ENCODE assay signal across 16 cellular contexts in genomic region chr4:139704915-139705485, GRCh38. TPM values are rescaled to one million over a fixed set of nuclear protein-coding genes. Genes with fewer than 3 reads are reported as not detected.
DNase-seq lines count a peak whose midpoint lies in the region; ATAC-seq, FAIRE-seq and TF ChIP-seq lines count a peak whose summit lies in the region.
"Had no signal": no experiment of that assay in that cellular context is flagged by ENCODE, and none has a peak within 500 bp of the region (broad histone marks: within the 10 kb centered on the region; RNA-seq: fewer than 3 reads in every experiment).

No MANE protein-coding gene starts in this region.

- TF ChIP-seq CTCF in DND-41 (IDR thresholded peaks at IDR 0.05; ENCODE audit: borderline replicate concordance, extremely low read depth, low read length, poor library complexity, severe bottlenecking): peak; percentile 50
- TF ChIP-seq CTCF in K562 (IDR thresholded peaks at IDR 0.05 in 2 of 3, conservative IDR thresholded peaks at IDR 0.05 in 1 of 3; ENCODE audit: insufficient read depth in 2 of 3, low read depth in 1 of 3, low read length in 3 of 3): peak; percentile 30 to 41 (median 38); a peak in 5 of 6 replicates
- peak; percentile 38 for TF ChIP-seq CTCF in liver (IDR thresholded peaks at IDR 0.05; ENCODE audit: low read depth, low read length, missing input control)

- no TSS peak for BruUV-seq in K562 (replicated peaks; lab: Mats Ljungman, UMichigan)

- H3K9me3 ChIP-seq in DND-41 (ENCODE audit: insufficient read depth, low read length, severe bottlenecking) (no peaks in the 10 kb centered on the region), K562 (replicated peaks; ENCODE audit: control insufficient read depth, insufficient read depth, low read depth, low read length) (no peaks in the 10 kb centered on the region), liver (ENCODE audit: control insufficient read depth in 4 of 4, low read length in 3 of 4) (no peaks in the 10 kb centered on the region)

- H3K9me1 ChIP-seq in K562 (ENCODE audit: control insufficient read depth, insufficient read depth, low read length): no peaks in the 10 kb centered on the region

- FAIRE-seq in K562 (lab: Jason Lieb, UNC): no peak

- no peaks in the 10 kb centered on the region for H3K79me2 ChIP-seq in DND-41 (ENCODE audit: insufficient read depth, low read length)
- H3K79me2 ChIP-seq in K562 (ENCODE audit: control insufficient read depth, insufficient read depth, low read length): no peaks in the 10 kb centered on the region

- H3K4me1 ChIP-seq in DND-41 (ENCODE audit: insufficient read depth, low read length): no peaks in the 10 kb centered on the region
- no peaks in the 10 kb centered on the region for H3K4me1 ChIP-seq in K562 (replicated peaks in 1 of 2; ENCODE audit: control insufficient read depth in 2 of 2, insufficient read depth in 2 of 2, low read length in 2 of 2)
- H3K4me1 ChIP-seq in liver (ENCODE audit: control insufficient read depth in 4 of 4, insufficient read depth in 4 of 4, low read length in 3 of 4): no peaks in the 10 kb centered on the region

- POLR2A ChIA-PET in K562 (lab: Yijun Ruan, JAX): interaction anchor here (1.1 kb wide), 1 partner anchor 14 kb away, joined by 3 read pairs; no protein-coding TSS in a partner anchor

- H4K20me1 ChIP-seq in DND-41 (ENCODE audit: insufficient read depth, low read length) (no peaks in the 10 kb centered on the region), K562 (replicated peaks; ENCODE audit: control insufficient read depth, insufficient read depth, low read length) (no peaks in the 10 kb centered on the region)

- intact Hi-C loops in K562 (cut with micrococcal nuclease): no loop called here

- CTCF ChIA-PET in K562 (lab: Yijun Ruan, JAX; ENCODE audit: low intra/inter-chr PET ratio): no interaction called here

- H3K4me3 ChIP-seq in DND-41 (ENCODE audit: low read depth in 1 of 2, low read length in 2 of 2) (no peak overlapping the region), K562 (no peak overlapping the region), liver (ENCODE audit: low read depth in 1 of 3, low read length in 3 of 3) (no peak overlapping the region)
- H3K4me3 ChIP-seq: SK-N-MC had no signal

- peaks cover 13% of the 10 kb centered on the region; the same call in 1 of the 2 replicates for H3K36me3 ChIP-seq in DND-41 (ENCODE audit: insufficient read depth, low read length)
- peaks cover 33% of the 10 kb centered on the region for H3K36me3 ChIP-seq in K562 (ENCODE audit: control insufficient read depth, insufficient read depth, low read length)
- H3K36me3 ChIP-seq in liver (ENCODE audit: control insufficient read depth in 4 of 4, insufficient read depth in 3 of 4, low read depth in 1 of 4, low read length in 3 of 4): peaks cover 3 to 34% (median 22%) of the 10 kb centered on the region in 4 donors

- TF ChIP-seq RAD21 in K562 (CRISPR knock-in tag; conservative IDR thresholded peaks at IDR 0.05 in 1 of 2, IDR thresholded peaks at IDR 0.05 in 1 of 2): peak in 1 of 2 experiments; percentile 20; a peak in 2 of 4 replicates
- peak; percentile 59 to 73 for TF ChIP-seq RAD21 in liver (IDR thresholded peaks at IDR 0.05)

- H3K9ac ChIP-seq in DND-41 (ENCODE audit: low read depth, low read length) (no peak overlapping the region), K562 (ENCODE audit: insufficient read depth in 1 of 2, low read depth in 2 of 2, low read length in 2 of 2) (no peak overlapping the region), liver (ENCODE audit: low read depth in 1 of 2, low read length in 2 of 2) (no peak overlapping the region)

- in situ Hi-C loops in KBM-7 (cut with MboI; ENCODE audit: low pct_unique_long_range_greater_than_20kb, low sequenced_read_pairs): no loop called here
- in situ Hi-C loops in K562 (cut with MboI): no loop called here

- 88% methylated on average over 4 of the region's 4 CpGs for WGBS in K562 (ENCODE audit: insufficient coverage, low coverage, missing lambda C conversion rate)
- 98% methylated on average over 4 of the region's 4 CpGs for WGBS in liver

- DNase-seq in DND-41: no peak
- peak; percentile 42 for DNase-seq in KBM-7
- DNase-seq in K562 (ENCODE audit: extremely low read depth in 1 of 4, low spot score in 3 of 4): peak; percentile 18 to 41 (median 34)
- no peak for DNase-seq in NCI-H526 (lab: John Stamatoyannopoulos, UW)
- DNase-seq in GM03348 (ENCODE audit: low spot score): no peak
- DNase-seq: activated CD4-positive, alpha-beta memory T cell treated with anti-CD3 and anti-CD28 coated beads for 36 hours; activated naive CD8-positive, alpha-beta T cell treated with anti-CD3 and anti-CD28 coated beads, Interleukin-2, amount 50 U/mL, for 24 hours; effector memory CD8-positive, alpha-beta T cell; H7; NCI-H1417 treated with DMSO at 0.1 percent for 48 hours had no signal

- no peak for TF ChIP-seq POLR2A in K562 (conservative IDR thresholded peaks at IDR 0.05)

- no peak overlapping the region for H3K4me2 ChIP-seq in DND-41 (ENCODE audit: insufficient read depth, low read length)
- no peak overlapping the region for H3K4me2 ChIP-seq in K562 (ENCODE audit: insufficient read depth, low read length)

- H3K27me3 ChIP-seq in DND-41 (ENCODE audit: insufficient read depth, low read length, poor library complexity): no peaks in the 10 kb centered on the region
- no peaks in the 10 kb centered on the region for H3K27me3 ChIP-seq in K562 (ENCODE audit: control insufficient read depth in 2 of 2, insufficient read depth in 2 of 2, low read length in 2 of 2)
- no peaks in the 10 kb centered on the region for H3K27me3 ChIP-seq in liver (ENCODE audit: control insufficient read depth in 4 of 4, insufficient read depth in 4 of 4, low read length in 3 of 4)

- no peak overlapping the region for H2AFZ ChIP-seq in DND-41 (ENCODE audit: low read depth, low read length)
- no peak overlapping the region for H2AFZ ChIP-seq in K562 (ENCODE audit: low read depth, low read length)

- H3K27ac ChIP-seq in DND-41 (ENCODE audit: low read length): no peak overlapping the region
- H3K27ac ChIP-seq in K562 (ENCODE audit: extremely low read depth, low read depth, low read length): no peak overlapping the region
- H3K27ac ChIP-seq in liver (ENCODE audit: low read depth in 1 of 2, low read length in 2 of 2): no peak overlapping the region
- H3K27ac ChIP-seq: SK-N-MC had no signal

- ATAC-seq in DND-41 (ENCODE audit: insufficient read depth, low read depth) (peak; percentile 35; the same call in 1 of the 3 replicates), K562 (peak; percentile 72), GM19395 (IDR thresholded peaks at IDR 0.05; ENCODE audit: unreplicated experiment) (no peak), HG02763 (IDR thresholded peaks at IDR 0.05; ENCODE audit: unreplicated experiment) (no peak)
- ATAC-seq: activated naive CD8-positive, alpha-beta T cell treated with anti-CD3 and anti-CD28 coated beads, Interleukin-2, amount 50 U/mL, for 24 hours; effector memory CD8-positive, alpha-beta T cell; natural killer cell treated with Interleukin-12 subunit alpha and Interleukin-12 subunit beta and Interleukin-15 and Interleukin-18, amount 100 ng/mL, for 72 hours; stimulated activated memory B cell treated with anti-CD40 and anti-IgM and Interleukin-4, amounts not matched to agents 10 μg/mL and 1 μg/mL and 100 μg/mL, for 72 hours had no signal

- no peak for TF ChIP-seq EP300 in K562 (IDR thresholded peaks at IDR 0.05; ENCODE audit: low read length)

TF ChIP-seq in K562, 482 proteins besides CTCF, POLR2A, EP300 and RAD21 (continues in another document):
- TF ChIP-seq CC2D1A (IDR thresholded peaks at IDR 0.05): 0 out of 2 replicates have a peak, but pooled peaks have one; percentile 66

TF ChIP-seq in liver, 16 proteins besides CTCF, POLR2A, EP300 and RAD21 (continues in another document):
- TF ChIP-seq REST (IDR thresholded peaks at IDR 0.05): no peak

RNA-seq across cellular contexts. Expression of gene MGST2, which starts 39.4 kb away (rescaled TPM):
- 32.7 and 49.5 TPM in 2 replicates for total RNA-seq in K562 (2011; cell fraction: chromatin; rRNA removed; ENCODE audit: low replicate concordance)
- 34.0 and 43.0 TPM in 2 replicates for total RNA-seq in K562 (2011; cell fraction: nucleolus; rRNA removed)
- total RNA-seq in K562 (2011; cell fraction: nucleoplasm; rRNA removed): 49.1 and 50.4 TPM in 2 replicates
- total RNA-seq in K562 (2014; rRNA removed) (38.7 and 49.1 TPM in 2 replicates), K562 (2014; rRNA removed; fragmentation: Illumina TruSeq; extraction: Trizol) (82.0 and 94.3 TPM in 2 replicates), K562 (2015; rRNA removed; fragmentation: Illumina TruSeq; extraction: Trizol) (84.7 and 92.7 TPM in 2 replicates), K562 (2021) (55.0 and 61.0 TPM in 2 replicates), liver (10 to 100 TPM; 69.6 to 79.1 TPM)
- polyA plus RNA-seq in K562 (2011; rRNA removed) (59.5 and 74.6 TPM in 2 replicates), K562 (2014; fragmentation: Illumina TruSeq; extraction: Trizol) (80.0 and 84.6 TPM in 2 replicates), K562 (2014; fragmentation: Nextera tagmentation; extraction: Ambion mirVana) (100 to 1,000 TPM; 108 to 115 TPM), K562 (2014; rRNA removed) (96.7 and 112 TPM in 2 replicates), liver (100 to 1,000 TPM; 102 to 170 TPM)
- 37.7 and 87.4 TPM in 2 replicates for polyA plus RNA-seq in K562 (2011; cell fraction: cytosol; rRNA removed)
- polyA plus RNA-seq in K562 (2011; cell fraction: nucleus; rRNA removed): 13.9 and 28.1 TPM in 2 replicates
- 62.4 and 77.5 TPM in 2 replicates for polyA plus RNA-seq in K562 (2012)
- polyA minus RNA-seq in K562 (2011; rRNA and poly(A)+ RNA removed): 23.9 and 27.1 TPM in 2 replicates
- polyA minus RNA-seq in K562 (2011; cell fraction: cytosol; rRNA and poly(A)+ RNA removed): 14.1 and 16.5 TPM in 2 replicates
- polyA minus RNA-seq in K562 (2011; cell fraction: nucleus; rRNA and poly(A)+ RNA removed): 11.4 and 23.4 TPM in 2 replicates

Comparison
In these comparisons a context has a peak if more than half of its experiments do, and no peak if none do; other contexts are left out.
1. ATAC-seq: peak in DND-41 (single experiment) and K562 (single experiment); none in GM19395 (single experiment) and HG02763 (single experiment).
2. DNase-seq: peak in KBM-7 (single experiment) and K562 (4 of 4); none in DND-41 (single experiment), NCI-H526 (0 of 2) and GM03348 (single experiment).
3. Peak in every context shown above with its lines, with median percentiles within 50 percentile points of each other: CTCF ChIP-seq.